Comparison of ENCODE assay signal across 1 cellular context in the genomic region with DNA sequence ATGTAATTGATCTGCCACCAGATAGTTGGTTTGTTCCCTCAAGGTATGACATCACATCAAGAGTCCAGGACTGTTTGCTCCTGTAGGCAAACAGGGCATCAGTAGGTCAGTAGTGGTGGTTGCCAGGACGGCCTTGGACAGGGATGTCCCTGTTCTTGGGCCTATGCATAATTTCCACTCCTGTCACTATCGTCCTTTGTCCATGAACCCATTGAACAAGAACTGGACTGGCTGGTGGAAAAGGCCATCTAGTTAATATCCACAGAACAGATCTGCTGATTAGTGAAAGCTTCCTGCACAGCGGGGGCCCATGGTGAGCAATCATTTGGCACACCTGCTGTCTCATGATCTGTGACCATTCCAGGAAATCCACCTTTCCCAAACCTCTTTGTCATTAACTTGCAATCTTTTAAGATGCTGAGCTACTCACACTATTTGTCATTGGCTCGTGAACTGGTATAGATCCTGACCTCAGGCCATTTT.
TF ChIP-seq lines count a peak whose summit lies in the region.

No MANE protein-coding gene starts in this region.

TF ChIP-seq in K562, 482 proteins besides CTCF, POLR2A, EP300 and RAD21:
- TF ChIP-seq ZNF76 (CRISPR knock-in tag; IDR thresholded peaks at IDR 0.05; ENCODE audit: borderline replicate concordance) (no peak), CBFA2T3 (IDR thresholded peaks at IDR 0.05) (peak; percentile 41; the same call in 1 of the 2 replicates), CTBP1 (IDR thresholded peaks at IDR 0.05; ENCODE audit: borderline replicate concordance) (0 out of 2 replicates have a peak, but pooled peaks have one; percentile 14), ZNF707 (CRISPR knock-in tag; conservative IDR thresholded peaks at IDR 0.05) (no peak), SMAD4 (CRISPR knock-in tag; conservative IDR thresholded peaks at IDR 0.05) (no peak), CAMTA2 (CRISPR knock-in tag; conservative IDR thresholded peaks at IDR 0.05) (no peak), TEAD4 (IDR thresholded peaks at IDR 0.05; ENCODE audit: low read length) (0 out of 2 replicates have a peak, but pooled peaks have one; percentile 8), TEAD4 (CRISPR knock-in tag; IDR thresholded peaks at IDR 0.05; ENCODE audit: borderline replicate concordance) (no peak), NR1H2 (CRISPR knock-in tag; IDR thresholded peaks at IDR 0.05) (no peak), RBBP5 (IDR thresholded peaks at IDR 0.05; ENCODE audit: borderline replicate concordance, insufficient read depth, low read length, poor library complexity, severe bottlenecking) (no peak), NFXL1 (CRISPR knock-in tag; IDR thresholded peaks at IDR 0.05) (no peak), THRAP3 (IDR thresholded peaks at IDR 0.05; ENCODE audit: borderline replicate concordance) (no peak)
- TF ChIP-seq, protein P1, sequence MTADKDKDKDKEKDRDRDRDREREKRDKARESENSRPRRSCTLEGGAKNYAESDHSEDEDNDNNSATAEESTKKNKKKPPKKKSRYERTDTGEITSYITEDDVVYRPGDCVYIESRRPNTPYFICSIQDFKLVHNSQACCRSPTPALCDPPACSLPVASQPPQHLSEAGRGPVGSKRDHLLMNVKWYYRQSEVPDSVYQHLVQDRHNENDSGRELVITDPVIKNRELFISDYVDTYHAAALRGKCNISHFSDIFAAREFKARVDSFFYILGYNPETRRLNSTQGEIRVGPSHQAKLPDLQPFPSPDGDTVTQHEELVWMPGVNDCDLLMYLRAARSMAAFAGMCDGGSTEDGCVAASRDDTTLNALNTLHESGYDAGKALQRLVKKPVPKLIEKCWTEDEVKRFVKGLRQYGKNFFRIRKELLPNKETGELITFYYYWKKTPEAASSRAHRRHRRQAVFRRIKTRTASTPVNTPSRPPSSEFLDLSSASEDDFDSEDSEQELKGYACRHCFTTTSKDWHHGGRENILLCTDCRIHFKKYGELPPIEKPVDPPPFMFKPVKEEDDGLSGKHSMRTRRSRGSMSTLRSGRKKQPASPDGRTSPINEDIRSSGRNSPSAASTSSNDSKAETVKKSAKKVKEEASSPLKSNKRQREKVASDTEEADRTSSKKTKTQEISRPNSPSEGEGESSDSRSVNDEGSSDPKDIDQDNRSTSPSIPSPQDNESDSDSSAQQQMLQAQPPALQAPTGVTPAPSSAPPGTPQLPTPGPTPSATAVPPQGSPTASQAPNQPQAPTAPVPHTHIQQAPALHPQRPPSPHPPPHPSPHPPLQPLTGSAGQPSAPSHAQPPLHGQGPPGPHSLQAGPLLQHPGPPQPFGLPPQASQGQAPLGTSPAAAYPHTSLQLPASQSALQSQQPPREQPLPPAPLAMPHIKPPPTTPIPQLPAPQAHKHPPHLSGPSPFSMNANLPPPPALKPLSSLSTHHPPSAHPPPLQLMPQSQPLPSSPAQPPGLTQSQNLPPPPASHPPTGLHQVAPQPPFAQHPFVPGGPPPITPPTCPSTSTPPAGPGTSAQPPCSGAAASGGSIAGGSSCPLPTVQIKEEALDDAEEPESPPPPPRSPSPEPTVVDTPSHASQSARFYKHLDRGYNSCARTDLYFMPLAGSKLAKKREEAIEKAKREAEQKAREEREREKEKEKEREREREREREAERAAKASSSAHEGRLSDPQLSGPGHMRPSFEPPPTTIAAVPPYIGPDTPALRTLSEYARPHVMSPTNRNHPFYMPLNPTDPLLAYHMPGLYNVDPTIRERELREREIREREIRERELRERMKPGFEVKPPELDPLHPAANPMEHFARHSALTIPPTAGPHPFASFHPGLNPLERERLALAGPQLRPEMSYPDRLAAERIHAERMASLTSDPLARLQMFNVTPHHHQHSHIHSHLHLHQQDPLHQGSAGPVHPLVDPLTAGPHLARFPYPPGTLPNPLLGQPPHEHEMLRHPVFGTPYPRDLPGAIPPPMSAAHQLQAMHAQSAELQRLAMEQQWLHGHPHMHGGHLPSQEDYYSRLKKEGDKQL (CRISPR knock-in tag; IDR thresholded peaks at IDR 0.05; ENCODE audit: borderline replicate concordance) = no peak
- TF ChIP-seq, protein P2, sequence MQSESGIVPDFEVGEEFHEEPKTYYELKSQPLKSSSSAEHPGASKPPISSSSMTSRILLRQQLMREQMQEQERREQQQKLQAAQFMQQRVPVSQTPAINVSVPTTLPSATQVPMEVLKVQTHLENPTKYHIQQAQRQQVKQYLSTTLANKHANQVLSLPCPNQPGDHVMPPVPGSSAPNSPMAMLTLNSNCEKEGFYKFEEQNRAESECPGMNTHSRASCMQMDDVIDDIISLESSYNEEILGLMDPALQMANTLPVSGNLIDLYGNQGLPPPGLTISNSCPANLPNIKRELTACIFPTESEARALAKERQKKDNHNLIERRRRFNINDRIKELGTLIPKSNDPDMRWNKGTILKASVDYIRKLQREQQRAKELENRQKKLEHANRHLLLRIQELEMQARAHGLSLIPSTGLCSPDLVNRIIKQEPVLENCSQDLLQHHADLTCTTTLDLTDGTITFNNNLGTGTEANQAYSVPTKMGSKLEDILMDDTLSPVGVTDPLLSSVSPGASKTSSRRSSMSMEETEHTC (IDR thresholded peaks at IDR 0.05) = no peak
- TF ChIP-seq, protein P3, sequence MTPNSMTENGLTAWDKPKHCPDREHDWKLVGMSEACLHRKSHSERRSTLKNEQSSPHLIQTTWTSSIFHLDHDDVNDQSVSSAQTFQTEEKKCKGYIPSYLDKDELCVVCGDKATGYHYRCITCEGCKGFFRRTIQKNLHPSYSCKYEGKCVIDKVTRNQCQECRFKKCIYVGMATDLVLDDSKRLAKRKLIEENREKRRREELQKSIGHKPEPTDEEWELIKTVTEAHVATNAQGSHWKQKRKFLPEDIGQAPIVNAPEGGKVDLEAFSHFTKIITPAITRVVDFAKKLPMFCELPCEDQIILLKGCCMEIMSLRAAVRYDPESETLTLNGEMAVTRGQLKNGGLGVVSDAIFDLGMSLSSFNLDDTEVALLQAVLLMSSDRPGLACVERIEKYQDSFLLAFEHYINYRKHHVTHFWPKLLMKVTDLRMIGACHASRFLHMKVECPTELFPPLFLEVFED (CRISPR knock-in tag; conservative IDR thresholded peaks at IDR 0.05) = no peak
- TF ChIP-seq, protein P4, sequence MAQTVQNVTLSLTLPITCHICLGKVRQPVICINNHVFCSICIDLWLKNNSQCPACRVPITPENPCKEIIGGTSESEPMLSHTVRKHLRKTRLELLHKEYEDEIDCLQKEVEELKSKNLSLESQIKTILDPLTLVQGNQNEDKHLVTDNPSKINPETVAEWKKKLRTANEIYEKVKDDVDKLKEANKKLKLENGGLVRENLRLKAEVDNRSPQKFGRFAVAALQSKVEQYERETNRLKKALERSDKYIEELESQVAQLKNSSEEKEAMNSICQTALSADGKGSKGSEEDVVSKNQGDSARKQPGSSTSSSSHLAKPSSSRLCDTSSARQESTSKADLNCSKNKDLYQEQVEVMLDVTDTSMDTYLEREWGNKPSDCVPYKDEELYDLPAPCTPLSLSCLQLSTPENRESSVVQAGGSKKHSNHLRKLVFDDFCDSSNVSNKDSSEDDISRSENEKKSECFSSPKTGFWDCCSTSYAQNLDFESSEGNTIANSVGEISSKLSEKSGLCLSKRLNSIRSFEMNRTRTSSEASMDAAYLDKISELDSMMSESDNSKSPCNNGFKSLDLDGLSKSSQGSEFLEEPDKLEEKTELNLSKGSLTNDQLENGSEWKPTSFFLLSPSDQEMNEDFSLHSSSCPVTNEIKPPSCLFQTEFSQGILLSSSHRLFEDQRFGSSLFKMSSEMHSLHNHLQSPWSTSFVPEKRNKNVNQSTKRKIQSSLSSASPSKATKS (CRISPR knock-in tag; IDR thresholded peaks at IDR 0.05) = no peak
